ENCODE assay signal across 14 cellular contexts in the genomic region with DNA sequence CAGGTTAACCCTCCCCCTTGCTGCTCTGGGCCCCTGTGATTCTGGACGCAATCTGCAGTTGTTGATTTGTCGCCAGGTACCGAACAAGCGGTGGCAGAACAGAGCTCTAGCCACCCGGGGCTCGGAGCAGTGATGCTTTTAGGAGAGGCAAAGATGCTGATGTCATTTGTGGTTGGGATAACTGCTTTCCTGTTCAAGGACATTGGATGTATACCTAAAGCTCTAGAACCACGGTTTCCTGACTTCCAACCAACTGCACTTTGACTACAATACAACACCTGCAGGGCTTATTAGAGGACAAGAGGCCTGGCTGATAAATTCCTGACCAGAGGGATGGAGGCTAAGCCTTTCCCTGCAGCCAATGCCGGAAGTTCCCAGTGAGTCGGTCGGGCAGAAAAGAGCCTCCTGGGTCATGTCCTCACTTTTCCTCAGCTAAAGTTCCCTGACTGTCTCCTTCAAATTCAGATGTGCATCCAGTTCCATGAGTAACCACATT. TPM values are rescaled to one million over a fixed set of nuclear protein-coding genes. Genes with fewer than 3 reads are reported as not detected.
DNase-seq lines count a peak whose midpoint lies in the region; ATAC-seq, FAIRE-seq and TF ChIP-seq lines count a peak whose summit lies in the region.
"Had no signal": no experiment of that assay in that cellular context is flagged by ENCODE, and none has a peak within 500 bp of the region (broad histone marks: within the 10 kb centered on the region; RNA-seq: fewer than 3 reads in every experiment).

No MANE protein-coding gene starts in this region.

- TF ChIP-seq POLR2A in A549 (IDR thresholded peaks at IDR 0.05; ENCODE audit: low read length), result no peak
- no peak for TF ChIP-seq POLR2A in HCT116 (IDR thresholded peaks at IDR 0.05; ENCODE audit: borderline replicate concordance, extremely low read depth, insufficient read depth, insufficient read length)
- no peak for TF ChIP-seq POLR2A in K562 (conservative IDR thresholded peaks at IDR 0.05)

- in situ Hi-C loops in K562 (cut with MboI), result no loop called here

- H3K9me3 ChIP-seq in A549, result no peaks in the 10 kb centered on the region
- no peaks in the 10 kb centered on the region for H3K9me3 ChIP-seq in HCT116 (ENCODE audit: control insufficient read depth in 1 of 2, insufficient read depth in 1 of 2, low read depth in 1 of 2, low read length in 2 of 2)
- no peaks in the 10 kb centered on the region for H3K9me3 ChIP-seq in K562 (replicated peaks; ENCODE audit: control insufficient read depth, insufficient read depth, low read depth, low read length)
- no peaks in the 10 kb centered on the region for H3K9me3 ChIP-seq in mesodermal cell (ENCODE audit: control insufficient read depth, low read length)
- H3K9me3 ChIP-seq: mucosa of descending colon had no signal

- DNase-seq in A549 (ENCODE audit: low read depth in 1 of 2, low spot score in 1 of 2) (peak in 1 of 2 experiments; percentile 34), HCT116 (ENCODE audit: low read depth, low spot score) (no peak), K562 (ENCODE audit: extremely low read depth in 1 of 4, low spot score in 3 of 4) (no peak), GM03348 (ENCODE audit: low spot score) (no peak), NCI-H128 (lab: John Stamatoyannopoulos, UW; ENCODE audit: unreplicated experiment) (no peak)
- DNase-seq: AML-193; KBM-7; mucosa of descending colon; NCI-H1930; stimulated activated naive CD4-positive, alpha-beta T cell had no signal

- RAD21 ChIA-PET in HCT116 (lab: Charles Lee; ENCODE audit: low non-redundant PET in 1 of 2, low total read pairs in 2 of 2, uncharacterized antibody in 2 of 2, unreplicated experiment in 2 of 2), result no interaction called here

- H3K27me3 ChIP-seq in HCT116 (ENCODE audit: insufficient read depth, low read length) (peaks cover under 1% of the 10 kb centered on the region; the same call in 1 of the 2 replicates), K562 (ENCODE audit: control insufficient read depth in 2 of 2, insufficient read depth in 2 of 2, low read length in 2 of 2) (no peaks in the 10 kb centered on the region)

- H3K27ac ChIP-seq in A549 (peak overlapping the region; percentile 64 to 71), HCT116 (ENCODE audit: low read depth, low read length) (no peak overlapping the region), K562 (ENCODE audit: extremely low read depth, low read depth, low read length) (no peak overlapping the region), mesodermal cell (ENCODE audit: low read depth, low read length, severe bottlenecking) (peak overlapping the region; percentile 69)

- no peaks in the 10 kb centered on the region for H3K9me1 ChIP-seq in K562 (ENCODE audit: control insufficient read depth, insufficient read depth, low read length)

- H2AFZ ChIP-seq in HCT116 (ENCODE audit: low read depth, low read length, poor library complexity, severe bottlenecking), result peak overlapping the region; percentile 53
- H2AFZ ChIP-seq in K562 (ENCODE audit: low read depth, low read length), result 0 out of 2 replicates have a peak overlapping the region, but pooled peaks have one; percentile 39

- BruUV-seq in HCT116 (replicated peaks; lab: Mats Ljungman, UMichigan), result no TSS peak
- no TSS peak for BruUV-seq in K562 (replicated peaks; lab: Mats Ljungman, UMichigan)

- no peak for TF ChIP-seq EP300 in A549 (IDR thresholded peaks at IDR 0.05)
- no peak for TF ChIP-seq EP300 in K562 (IDR thresholded peaks at IDR 0.05; ENCODE audit: low read length)

- TF ChIP-seq RAD21 in A549 (conservative IDR thresholded peaks at IDR 0.05 in 1 of 2, IDR thresholded peaks at IDR 0.05 in 1 of 2) (no peak), HCT116 (IDR thresholded peaks at IDR 0.05; ENCODE audit: low read depth) (no peak), K562 (CRISPR knock-in tag; conservative IDR thresholded peaks at IDR 0.05 in 1 of 2, IDR thresholded peaks at IDR 0.05 in 1 of 2) (no peak)

- H3K4me2 ChIP-seq in A549 (peak overlapping the region; percentile 45), HCT116 (ENCODE audit: low read length) (peak overlapping the region; percentile 29), K562 (ENCODE audit: insufficient read depth, low read length) (no peak overlapping the region; the same call in 1 of the 2 replicates)

- POLR2A ChIA-PET in A549 (lab: Yijun Ruan, JAX), result interaction anchor here (0.8 to 1.5 kb wide), 2 partner anchors 35 to 234 kb away, joined by 3 read pairs; a partner anchor contains a TSS
- POLR2A ChIA-PET in HCT116 (lab: Charles Lee), result no interaction called here
- POLR2A ChIA-PET in K562 (lab: Yijun Ruan, JAX), result interaction anchor here (0.6 to 0.7 kb wide), 5 partner anchors 15 to 22 kb away, joined by 3 to 4 read pairs (median 3); no protein-coding TSS in a partner anchor

- H3K9ac ChIP-seq in HCT116 (ENCODE audit: low read length), result no peak overlapping the region
- H3K9ac ChIP-seq in K562 (ENCODE audit: insufficient read depth in 1 of 2, low read depth in 2 of 2, low read length in 2 of 2), result no peak overlapping the region

- H4K20me1 ChIP-seq in HCT116 (ENCODE audit: insufficient read depth) (no peaks in the 10 kb centered on the region), K562 (replicated peaks; ENCODE audit: control insufficient read depth, insufficient read depth, low read length) (no peaks in the 10 kb centered on the region)

- H3K4me1 ChIP-seq in A549 (peaks cover 53% of the 10 kb centered on the region), HCT116 (ENCODE audit: control insufficient read depth in 1 of 2, insufficient read depth in 2 of 2, low read length in 2 of 2) (peaks cover 18 to 48% of the 10 kb centered on the region in 2 experiments), K562 (replicated peaks in 1 of 2; ENCODE audit: control insufficient read depth in 2 of 2, insufficient read depth in 2 of 2, low read length in 2 of 2) (peaks cover 0 to 11% of the 10 kb centered on the region in 2 experiments; a peak in 3 of 5 replicates), mesodermal cell (ENCODE audit: control insufficient read depth, insufficient read depth, low read length, poor library complexity, severe bottlenecking) (peaks cover 27% of the 10 kb centered on the region)

- no peaks in the 10 kb centered on the region for H3K9me2 ChIP-seq in HCT116 (ENCODE audit: insufficient read depth)

- 47% methylated on average over 9 of the region's 10 CpGs for WGBS in A549 (ENCODE audit: missing lambda C conversion rate)
- 34% methylated on average over 10 of the region's 10 CpGs for WGBS in K562 (ENCODE audit: insufficient coverage, low coverage, missing lambda C conversion rate)
- 41 to 46% methylated on average over 4 to 7 of the region's 10 CpGs for WGBS in mesodermal cell (ENCODE audit: insufficient coverage in 2 of 2), 2 experiments

- no peak for FAIRE-seq in A549 (lab: Jason Lieb, UNC)
- no peak for FAIRE-seq in K562 (lab: Jason Lieb, UNC)
- FAIRE-seq: GM18507 had no signal

- no peaks in the 10 kb centered on the region for H3K79me2 ChIP-seq in HCT116 (ENCODE audit: insufficient read depth, low read length)
- no peaks in the 10 kb centered on the region for H3K79me2 ChIP-seq in K562 (ENCODE audit: control insufficient read depth, insufficient read depth, low read length)

- H3K36me3 ChIP-seq in HCT116 (ENCODE audit: control insufficient read depth in 1 of 2, insufficient read depth in 2 of 2, low read length in 2 of 2) (no peaks in the 10 kb centered on the region), K562 (ENCODE audit: control insufficient read depth, insufficient read depth, low read length) (no peaks in the 10 kb centered on the region), mesodermal cell (ENCODE audit: control insufficient read depth, insufficient read depth, low read length) (no peaks in the 10 kb centered on the region)

- TF ChIP-seq CTCF in A549 (IDR thresholded peaks at IDR 0.05), result no peak
- TF ChIP-seq CTCF in HCT116 (IDR thresholded peaks at IDR 0.05 in 2 of 3, conservative IDR thresholded peaks at IDR 0.05 in 1 of 3; ENCODE audit: borderline replicate concordance in 1 of 3, insufficient read depth in 1 of 3, low read depth in 2 of 3, low read length in 2 of 3), result no peak
- TF ChIP-seq CTCF in K562 (IDR thresholded peaks at IDR 0.05 in 2 of 3, conservative IDR thresholded peaks at IDR 0.05 in 1 of 3; ENCODE audit: insufficient read depth in 2 of 3, low read depth in 1 of 3, low read length in 3 of 3), result no peak

- no peak overlapping the region for H3K4me3 ChIP-seq in A549
- no peak overlapping the region for H3K4me3 ChIP-seq in HCT116 (replicated peaks in 1 of 2; ENCODE audit: low read depth in 1 of 2, low read length in 2 of 2)
- H3K4me3 ChIP-seq in K562, result no peak overlapping the region
- no peak overlapping the region for H3K4me3 ChIP-seq in mesodermal cell (ENCODE audit: extremely low read depth, insufficient read depth, low read length, poor library complexity, severe bottlenecking)
- H3K4me3 ChIP-seq: mucosa of descending colon had no signal

- CTCF ChIA-PET in A549 (lab: Yijun Ruan, JAX) (interaction anchor here (0.8 to 4.4 kb wide), 9 partner anchors 8 to 35 kb away, joined by 3 to 20 read pairs (median 3); no protein-coding TSS in a partner anchor), HCT116 (lab: Charles Lee) (interaction anchor here (1.5 kb wide), 1 partner anchor 34 kb away, joined by 3 read pairs; no protein-coding TSS in a partner anchor), K562 (lab: Yijun Ruan, JAX; ENCODE audit: low intra/inter-chr PET ratio) (interaction anchor here (0.7 kb wide), 1 partner anchor 36 kb away, joined by 3 read pairs; no protein-coding TSS in a partner anchor)

- intact Hi-C loops in HCT116 (cut with micrococcal nuclease), result no loop called here
- intact Hi-C loops in K562 (cut with micrococcal nuclease), result no loop called here

- ATAC-seq in A549, result peak; percentile 37 to 57; a peak in 4 of 6 replicates
- ATAC-seq in HCT116, result 0 out of 2 replicates have a peak, but pooled peaks have one; percentile 8
- no peak for ATAC-seq in K562
- ATAC-seq in GM19324 (IDR thresholded peaks at IDR 0.05; ENCODE audit: low FRiP score, unreplicated experiment), result no peak
- ATAC-seq in HG03442 (IDR thresholded peaks at IDR 0.05; ENCODE audit: unreplicated experiment), result no peak
- ATAC-seq: mucosa of descending colon had no signal

RNA-seq across cellular contexts. Expression of a gene that starts 6.5 kb away (rescaled TPM):
- polyA plus RNA-seq in A549 (2011; rRNA removed) (1.5 and 2.0 TPM in 2 replicates), A549 (2017; fragmentation: RNase III; extraction: RNeasy Plus Mini Kit Qiagen cat#74134 plus additional on column Dnase treatment) (1.7 to 2.0 TPM (median 1.8 TPM) in 3 replicates), K562 (2011; rRNA removed) (2.6 and 3.1 TPM in 2 replicates), K562 (2014; fragmentation: Illumina TruSeq; extraction: Trizol) (4.6 and 4.8 TPM in 2 replicates), K562 (2014; fragmentation: Nextera tagmentation; extraction: Ambion mirVana) (under 1 TPM; 0.63 to 0.68 TPM), K562 (2014; rRNA removed) (3.7 and 4.7 TPM in 2 replicates)
- 0.34 and 0.44 TPM in 2 replicates for polyA plus RNA-seq in A549 (2012; cell fraction: cytosol; rRNA removed)
- polyA plus RNA-seq in A549 (2012; cell fraction: nucleus; rRNA removed), result 2.1 and 2.6 TPM in 2 replicates
- 3.6 and 3.7 TPM in 2 replicates for polyA minus RNA-seq in A549 (2011; rRNA and poly(A)+ RNA removed)
- total RNA-seq in HCT116 (2021; ENCODE audit: unreplicated experiment) (2.0 TPM), K562 (2014; rRNA removed) (2.7 and 3.0 TPM in 2 replicates), K562 (2014; rRNA removed; fragmentation: Illumina TruSeq; extraction: Trizol) (3.2 TPM in 2 replicates), K562 (2015; rRNA removed; fragmentation: Illumina TruSeq; extraction: Trizol) (3.2 and 3.4 TPM in 2 replicates), K562 (2021) (4.6 and 5.7 TPM in 2 replicates)
- 0.85 and 1.2 TPM in 2 replicates for polyA plus RNA-seq in HCT116 (2012)
- 20.1 and 23.9 TPM in 2 replicates for total RNA-seq in K562 (2011; cell fraction: chromatin; rRNA removed; ENCODE audit: low replicate concordance)
- total RNA-seq in K562 (2011; cell fraction: nucleolus; rRNA removed), result 9.9 and 13.2 TPM in 2 replicates
- 17.7 and 34.0 TPM in 2 replicates for total RNA-seq in K562 (2011; cell fraction: nucleoplasm; rRNA removed)
- polyA plus RNA-seq in K562 (2011; cell fraction: cytosol; rRNA removed), result 1.3 and 1.9 TPM in 2 replicates
- polyA plus RNA-seq in K562 (2011; cell fraction: nucleus; rRNA removed), result 9.8 and 13.1 TPM in 2 replicates
- 2.8 and 4.2 TPM in 2 replicates for polyA plus RNA-seq in K562 (2012)
- polyA minus RNA-seq in K562 (2011; rRNA and poly(A)+ RNA removed), result 3.5 and 4.8 TPM in 2 replicates
- polyA minus RNA-seq in K562 (2011; cell fraction: cytosol; rRNA and poly(A)+ RNA removed), result 2.2 and 3.1 TPM in 2 replicates
- polyA minus RNA-seq in K562 (2011; cell fraction: nucleus; rRNA and poly(A)+ RNA removed), result 6.5 and 9.7 TPM in 2 replicates
- 2.7 TPM for polyA plus RNA-seq in mesodermal cell (2013, experiment 1 of 2)
- polyA plus RNA-seq in mesodermal cell (2013, experiment 2 of 2), result 2.9 TPM

Comparison
In these comparisons a context has a peak if more than half of its experiments do, and no peak if none do; other contexts are left out.
1. ATAC-seq: peak in A549 (2 of 2) and HCT116 (single experiment); none in K562 (single experiment), GM19324 (single experiment) and HG03442 (single experiment).
2. H3K27ac ChIP-seq: peak in A549 (2 of 2) and mesodermal cell (single experiment); none in HCT116 (single experiment) and K562 (single experiment).